1 cellular context compared by ENCODE assay signal in the genomic region with DNA sequence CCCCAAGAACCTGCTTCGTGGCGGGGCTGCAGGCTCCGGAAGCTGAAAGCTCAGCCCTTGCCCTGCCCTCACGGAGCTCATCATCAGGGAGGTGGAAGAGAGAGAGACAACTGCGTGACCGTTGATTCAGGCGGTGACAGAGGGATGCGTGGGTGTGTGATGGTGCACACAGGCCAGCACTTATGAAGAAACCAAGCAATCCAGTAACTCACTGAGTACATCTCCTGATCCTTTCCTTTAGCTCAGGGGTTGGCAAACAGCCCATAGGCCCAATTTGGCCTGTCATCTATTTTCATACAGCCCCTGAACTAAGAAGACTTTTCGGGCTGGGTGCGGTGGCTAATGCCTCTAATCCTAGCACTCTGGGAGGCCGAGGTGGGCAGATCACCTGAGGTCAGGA.
TF ChIP-seq lines count a peak whose summit lies in the region.

No MANE protein-coding gene starts in this region.

TF ChIP-seq in H1, 55 proteins besides CTCF, POLR2A, EP300 and RAD21:
- no peak for TF ChIP-seq ATF2 (IDR thresholded peaks at IDR 0.05; ENCODE audit: low read length)
